10 cellular contexts compared by ENCODE assay signal in genomic region chr5:140118294-140118936, GRCh38. TPM values are rescaled to one million over a fixed set of nuclear protein-coding genes. Genes with fewer than 3 reads are reported as not detected.
A peak's percentile ranks its signal among the peaks of the same experiment; 100 is the strongest.
DNase-seq lines count a peak whose midpoint lies in the region; ATAC-seq and TF ChIP-seq lines count a peak whose summit lies in the region.
"Had no signal": no experiment of that assay in that cellular context is flagged by ENCODE, and none has a peak within 500 bp of the region (broad histone marks: within the 10 kb centered on the region; RNA-seq: fewer than 3 reads in every experiment).

No MANE protein-coding gene starts in this region.

- DNase-seq in natural killer cell: no peak
- no peak for DNase-seq in natural killer cell treated with Interleukin-12 subunit alpha and Interleukin-12 subunit beta and Interleukin-15 and Interleukin-18, amount 100 ng/mL, for 72 hours (ENCODE audit: low spot score)
- DNase-seq in epithelial cell of esophagus (ENCODE audit: low read depth): no peak
- no peak for DNase-seq in upper lobe of right lung
- DNase-seq in activated CD4-positive, alpha-beta T cell treated with anti-CD3 and anti-CD28 coated beads for 48 hours: no peak
- no peak for DNase-seq in SKM-1 treated with dmso at 0.1 percent for 144 hours (lab: John Stamatoyannopoulos, UW; ENCODE audit: unreplicated experiment)
- DNase-seq in brain microvascular endothelial cell: no peak
- DNase-seq: amygdala had no signal

- peak overlapping the region in 1 of 2 donors; percentile 56 for H3K27ac Mint-ChIP-seq in natural killer cell
- H3K27ac Mint-ChIP-seq in natural killer cell treated with Interleukin-12 subunit alpha and Interleukin-12 subunit beta and Interleukin-15 and Interleukin-18, amount 100 ng/mL, for 72 hours: no peak overlapping the region
- H3K27ac Mint-ChIP-seq: T-helper 2 cell treated with Interferon-gamma antibody and Interleukin-4, amounts not matched to agents 5 μg/mL and 100 μg/mL, for 36 hours had no signal

- H3K27me3 ChIP-seq in Loucy (ENCODE audit: insufficient read depth, low read length, poor library complexity, severe bottlenecking) (no peaks in the 10 kb centered on the region), upper lobe of right lung (no peaks in the 10 kb centered on the region), brain microvascular endothelial cell (replicated peaks) (no peaks in the 10 kb centered on the region)

- H3K4me1 Mint-ChIP-seq in natural killer cell: peaks cover 43 to 50% of the 10 kb centered on the region in 2 donors
- peaks cover 20 to 40% of the 10 kb centered on the region in 2 donors for H3K4me1 Mint-ChIP-seq in natural killer cell treated with Interleukin-12 subunit alpha and Interleukin-12 subunit beta and Interleukin-15 and Interleukin-18, amount 100 ng/mL, for 72 hours (ENCODE audit: low read depth in 2 of 2)

- H3K9me2 ChIP-seq in Loucy (replicated peaks; ENCODE audit: low read depth, low read length): no peaks in the 10 kb centered on the region

- H3K36me3 ChIP-seq in Loucy (ENCODE audit: insufficient read depth, low read length): no peaks in the 10 kb centered on the region
- no peaks in the 10 kb centered on the region for H3K36me3 ChIP-seq in upper lobe of right lung
- H3K36me3 ChIP-seq in brain microvascular endothelial cell (replicated peaks): no peaks in the 10 kb centered on the region

- H3K27ac ChIP-seq in upper lobe of right lung (no peak overlapping the region), brain microvascular endothelial cell (no peak overlapping the region)

- peaks cover 31% of the 10 kb centered on the region for H4K20me1 ChIP-seq in Loucy (ENCODE audit: insufficient read depth, low read length, poor library complexity, severe bottlenecking)

- no peak overlapping the region for H2AFZ ChIP-seq in Loucy (ENCODE audit: low read length)

- H3K36me3 Mint-ChIP-seq in natural killer cell: no peaks in the 10 kb centered on the region
- no peaks in the 10 kb centered on the region for H3K36me3 Mint-ChIP-seq in natural killer cell treated with Interleukin-12 subunit alpha and Interleukin-12 subunit beta and Interleukin-15 and Interleukin-18, amount 100 ng/mL, for 72 hours

- peak overlapping the region; percentile 18 for H3K4me3 ChIP-seq in Loucy (ENCODE audit: low read length, poor library complexity, severe bottlenecking)
- no peak overlapping the region for H3K4me3 ChIP-seq in epithelial cell of esophagus (ENCODE audit: low read length)
- H3K4me3 ChIP-seq in upper lobe of right lung: no peak overlapping the region
- no peak overlapping the region for H3K4me3 ChIP-seq in brain microvascular endothelial cell (ENCODE audit: low read depth, low read length)

- H3K4me1 ChIP-seq in Loucy (ENCODE audit: insufficient read depth, low read length, poor library complexity, severe bottlenecking) (peaks cover 31% of the 10 kb centered on the region), upper lobe of right lung (peaks cover 49% of the 10 kb centered on the region)

- peak overlapping the region; percentile 38 for H3K4me2 ChIP-seq in Loucy (ENCODE audit: low read depth, low read length, poor library complexity, severe bottlenecking)

- peaks cover 74% of the 10 kb centered on the region for H3K79me2 ChIP-seq in Loucy (ENCODE audit: insufficient read depth, low read length)

- peak overlapping the region; percentile 2 for H3K4me3 Mint-ChIP-seq in natural killer cell
- H3K4me3 Mint-ChIP-seq in natural killer cell treated with Interleukin-12 subunit alpha and Interleukin-12 subunit beta and Interleukin-15 and Interleukin-18, amount 100 ng/mL, for 72 hours: no peak overlapping the region
- H3K4me3 Mint-ChIP-seq: T-helper 2 cell treated with Interferon-gamma antibody and Interleukin-4, amounts not matched to agents 5 μg/mL and 100 μg/mL, for 36 hours had no signal

- H3F3A ChIP-seq in Loucy (ENCODE audit: low read depth): no peaks in the 10 kb centered on the region

- ATAC-seq in natural killer cell: no peak
- ATAC-seq in natural killer cell treated with Interleukin-12 subunit alpha and Interleukin-12 subunit beta and Interleukin-15 and Interleukin-18, amount 100 ng/mL, for 72 hours: no peak
- no peak for ATAC-seq in upper lobe of right lung

- H3K9me3 ChIP-seq in Loucy (ENCODE audit: insufficient read depth, low read depth, low read length): no peaks in the 10 kb centered on the region
- no peaks in the 10 kb centered on the region for H3K9me3 ChIP-seq in upper lobe of right lung

- TF ChIP-seq CTCF in natural killer cell (IDR thresholded peaks at IDR 0.05) (no peak), Loucy (conservative IDR thresholded peaks at IDR 0.05; ENCODE audit: low read length) (peak; percentile 45), epithelial cell of esophagus (IDR thresholded peaks at IDR 0.05; ENCODE audit: insufficient read depth, low read depth, low read length, missing control alignments) (peak; percentile 16), upper lobe of right lung (IDR thresholded peaks at IDR 0.05) (peak; percentile 14), brain microvascular endothelial cell (IDR thresholded peaks at IDR 0.05; ENCODE audit: low read depth, low read length, missing control alignments) (no peak)

- no peak overlapping the region for H3K9ac ChIP-seq in Loucy (ENCODE audit: low read depth, low read length, poor library complexity, severe bottlenecking)

- intact Hi-C loops in natural killer cell (cut with micrococcal nuclease): no loop called here
- intact Hi-C loops in upper lobe of right lung (cut with DNase I): no loop called here

- in situ Hi-C loops in brain microvascular endothelial cell (cut with HindIII; ENCODE audit: low pct_ligation_motif_present, low sequenced_read_pairs): no loop called here

- no peaks in the 10 kb centered on the region for H3K9me3 Mint-ChIP-seq in natural killer cell
- no peaks in the 10 kb centered on the region for H3K9me3 Mint-ChIP-seq in natural killer cell treated with Interleukin-12 subunit alpha and Interleukin-12 subunit beta and Interleukin-15 and Interleukin-18, amount 100 ng/mL, for 72 hours
- H3K9me3 Mint-ChIP-seq: T-helper 2 cell treated with Interferon-gamma antibody and Interleukin-4, amounts not matched to agents 5 μg/mL and 100 μg/mL, for 36 hours had no signal

- H3K27me3 Mint-ChIP-seq in natural killer cell (ENCODE audit: low read depth in 2 of 2): no peaks in the 10 kb centered on the region
- no peaks in the 10 kb centered on the region for H3K27me3 Mint-ChIP-seq in natural killer cell treated with Interleukin-12 subunit alpha and Interleukin-12 subunit beta and Interleukin-15 and Interleukin-18, amount 100 ng/mL, for 72 hours

RNA-seq across cellular contexts. Expression of gene PURA, which starts 4.5 kb away (rescaled TPM):
- 10 to 100 TPM in 1 of 3 donors, 1 to 10 TPM in 2; 8.1 to 12.0 (median 9.8) TPM for total RNA-seq in natural killer cell
- total RNA-seq in natural killer cell treated with Interleukin-12 subunit alpha and Interleukin-12 subunit beta and Interleukin-15 and Interleukin-18, amount 100 ng/mL, for 72 hours: 10 to 100 TPM; 11.1 to 14.0 TPM
- total RNA-seq in upper lobe of right lung: 31.5 TPM

RNA-seq across cellular contexts. Expression of gene IGIP, which starts 7.3 kb away (rescaled TPM):
- total RNA-seq in natural killer cell (1 to 10 TPM; 2.2 to 4.0 (median 4.0) TPM), upper lobe of right lung (17.3 TPM)
- total RNA-seq in natural killer cell treated with Interleukin-12 subunit alpha and Interleukin-12 subunit beta and Interleukin-15 and Interleukin-18, amount 100 ng/mL, for 72 hours: 1 to 10 TPM; 2.6 to 3.1 TPM

RNA-seq across cellular contexts. Expression of gene CYSTM1, which starts 56.6 kb away (rescaled TPM):
- total RNA-seq in natural killer cell: 1 to 10 TPM; 3.9 to 4.9 (median 4.2) TPM
- total RNA-seq in natural killer cell treated with Interleukin-12 subunit alpha and Interleukin-12 subunit beta and Interleukin-15 and Interleukin-18, amount 100 ng/mL, for 72 hours: 10 to 100 TPM; 11.7 to 14.8 TPM
- total RNA-seq in upper lobe of right lung: 85.1 TPM

Comparison
In these comparisons a context has a peak if more than half of its experiments do, and no peak if none do; other contexts are left out.
1. CTCF ChIP-seq: peak in Loucy (single experiment), epithelial cell of esophagus (single experiment) and upper lobe of right lung (single experiment); none in natural killer cell (single experiment) and brain microvascular endothelial cell (single experiment).